ENCODE assay signal across 15 cellular contexts in the genomic region with DNA sequence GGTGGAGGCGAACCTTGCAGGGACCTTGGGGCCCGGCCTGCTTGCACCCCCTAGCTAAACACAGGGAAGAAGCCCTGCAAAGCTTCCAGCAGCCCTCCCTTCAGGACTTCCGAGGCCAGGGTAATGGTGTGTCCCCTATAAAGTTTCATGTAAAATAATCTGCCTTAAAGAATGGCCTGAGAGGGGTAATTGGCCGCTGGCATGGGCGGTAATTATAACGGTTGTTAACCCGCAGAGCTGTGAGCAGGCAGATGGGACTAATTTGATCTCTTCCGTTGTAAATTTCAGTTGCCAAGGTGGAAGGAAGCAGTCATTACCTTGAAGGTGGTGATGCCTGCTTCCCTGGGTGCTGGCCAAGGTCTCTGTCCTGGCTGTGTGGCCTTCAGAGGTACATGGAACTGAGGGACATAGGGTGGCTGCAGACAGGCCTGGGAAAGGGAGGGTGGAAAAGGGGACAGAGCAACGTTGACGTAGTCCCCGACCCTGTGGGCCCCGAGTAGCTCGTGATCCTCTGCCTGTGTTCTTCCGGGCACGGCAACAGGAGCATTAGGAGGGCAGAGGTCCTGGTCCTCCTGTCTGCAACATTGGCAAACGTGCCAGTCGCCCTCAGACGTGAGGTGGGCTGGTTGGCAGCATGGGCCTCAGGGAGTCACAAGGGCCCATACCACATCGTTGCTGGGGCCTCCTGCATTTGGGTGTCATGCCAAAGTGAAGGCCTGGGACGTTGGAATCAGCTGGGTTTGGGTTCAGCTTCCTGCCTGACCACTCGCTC.
"Had no signal": no experiment of that assay in that cellular context is flagged by ENCODE, and none has a peak within 500 bp of the region (broad histone marks: within the 10 kb centered on the region; RNA-seq: fewer than 3 reads in every experiment).

No MANE protein-coding gene starts in this region.

- FAIRE-seq: colon, islet of Langerhans had no signal

- DNase-seq: activated CD4-positive, alpha-beta T cell treated with anti-CD3 and anti-CD28 coated beads for 4 hours; activated CD8-positive, alpha-beta memory T cell treated with anti-CD3 and anti-CD28 coated beads, Interleukin-2, amount 50 U/mL, for 4 hours; activated CD8-positive, alpha-beta T cell treated with anti-CD3 and anti-CD28 coated beads for 36 hours; activated gamma-delta T cell; activated T-cell treated with anti-CD3 and anti-CD28 coated beads, Interleukin-2, amount 50 U/mL, for 48 hours; brain microvascular endothelial cell; mucosa of descending colon; naive thymus-derived CD4-positive, alpha-beta T cell; stimulated activated naive CD8-positive, alpha-beta T cell treated with anti-CD3 and anti-CD28 coated beads, Interleukin-15, amount 100 ng/mL, for 72 hours; T-helper 17 cell had no signal

- H3K4me3 ChIP-seq: left lung, mucosa of descending colon, thoracic aorta had no signal

- H3K9me3 ChIP-seq: neutrophil, thoracic aorta had no signal

- H3K36me3 ChIP-seq: brain microvascular endothelial cell, left lung, neutrophil, thoracic aorta had no signal

- H3K4me1 ChIP-seq: left lung had no signal

- H3K27me3 ChIP-seq: brain microvascular endothelial cell, left lung, neutrophil had no signal

- H3K27ac ChIP-seq: brain microvascular endothelial cell, left lung, neutrophil, thoracic aorta had no signal
